ENCODE assay signal across 1 cellular context in genomic region chr15:64772488-64772887, GRCh38.
TF ChIP-seq lines count a peak whose summit lies in the region.

No MANE protein-coding gene starts in this region.

TF ChIP-seq in H1, 55 proteins besides CTCF, POLR2A, EP300 and RAD21:
- TF ChIP-seq HDAC2 (IDR thresholded peaks at IDR 0.05; ENCODE audit: borderline replicate concordance in 1 of 2, low read depth in 2 of 2, low read length in 2 of 2) (no peak), JUN (IDR thresholded peaks at IDR 0.05; ENCODE audit: low read depth, low read length) (no peak), RNF2 (IDR thresholded peaks at IDR 0.05; ENCODE audit: borderline replicate concordance, low read depth, low read length, missing control alignments, poor library complexity, severe bottlenecking) (no peak), TBP (IDR thresholded peaks at IDR 0.05; ENCODE audit: low read depth, low read length) (no peak), BCL11A (IDR thresholded peaks at IDR 0.05; ENCODE audit: low read depth in 2 of 2, low read length in 2 of 2) (no peak), SP1 (IDR thresholded peaks at IDR 0.05; ENCODE audit: low read depth, low read length) (no peak), E2F6 (IDR thresholded peaks at IDR 0.05) (no peak), MAX (IDR thresholded peaks at IDR 0.05) (0 out of 2 replicates have a peak, but pooled peaks have one; percentile 47), TAF7 (optimal IDR thresholded peaks at IDR 0.05; ENCODE audit: borderline replicate concordance, low read depth, low read length) (no peak), CHD2 (IDR thresholded peaks at IDR 0.05; ENCODE audit: low read length) (no peak), KDM4A (IDR thresholded peaks at IDR 0.05; ENCODE audit: low read depth, low read length, severe bottlenecking) (no peak), SRF (IDR thresholded peaks at IDR 0.05; ENCODE audit: low read depth, low read length) (no peak), EGR1 (IDR thresholded peaks at IDR 0.05; ENCODE audit: borderline replicate concordance, low read depth, low read length) (peak; percentile 61; the same call in 1 of the 2 replicates), KDM1A (IDR thresholded peaks at IDR 0.05; ENCODE audit: borderline replicate concordance, low read length) (no peak), POLR2AphosphoS5 (IDR thresholded peaks at IDR 0.05; ENCODE audit: low read depth, low read length) (peak; percentile 37; the same call in 1 of the 2 replicates), RBBP5 (IDR thresholded peaks at IDR 0.05; ENCODE audit: borderline replicate concordance, low read depth, low read length) (no peak), CHD1 (IDR thresholded peaks at IDR 0.05; ENCODE audit: low read depth, low read length) (no peak), TEAD4 (IDR thresholded peaks at IDR 0.05; ENCODE audit: low read depth, low read length) (peak; percentile 70), MAFK (IDR thresholded peaks at IDR 0.05; ENCODE audit: low read depth, low read length) (no peak)
